Comparison of ENCODE assay signal across 8 cellular contexts in the genomic region with DNA sequence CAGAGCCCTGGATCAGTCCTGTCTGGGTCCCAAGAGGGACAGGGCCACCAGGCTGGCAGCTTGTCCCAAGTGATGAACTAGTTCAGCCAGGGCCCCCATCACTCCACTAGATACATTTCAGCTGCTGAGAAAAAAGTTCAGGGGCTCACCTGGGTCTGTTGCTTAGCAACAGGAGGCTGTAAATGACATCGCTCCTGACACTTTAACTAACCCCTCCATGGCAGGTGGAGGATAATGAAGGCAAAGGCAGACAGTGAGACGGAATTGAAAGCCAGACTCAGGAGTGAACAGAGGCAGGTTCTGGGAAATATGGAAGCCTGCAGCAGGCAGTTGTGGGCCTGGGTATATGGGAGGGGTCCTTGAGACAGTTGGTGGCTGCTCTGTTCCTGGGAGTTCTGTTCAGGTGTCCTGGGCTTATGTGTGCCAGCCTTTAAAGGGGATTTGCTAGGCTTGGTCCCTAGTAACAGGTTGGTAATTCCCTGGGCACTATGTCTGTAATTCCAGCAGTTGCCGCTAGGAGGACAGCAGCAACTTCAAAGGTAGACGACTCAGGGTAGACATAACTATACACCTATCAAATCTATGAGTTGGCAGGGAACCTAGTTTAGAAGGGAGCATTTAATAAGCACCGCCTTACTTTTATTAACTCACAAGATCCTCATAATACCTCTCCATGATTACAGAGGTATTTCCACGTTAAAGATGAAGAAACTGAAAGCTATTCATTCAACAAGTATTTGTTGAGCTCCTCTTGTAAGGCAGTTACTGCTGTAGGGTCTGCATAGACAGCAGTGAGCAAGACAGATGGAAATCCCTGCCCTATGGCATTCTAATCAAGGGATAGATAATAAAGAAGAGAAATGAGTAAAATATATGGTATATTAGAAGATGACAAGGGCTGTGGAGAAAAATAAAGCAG.
DNase-seq lines count a peak whose midpoint lies in the region; ATAC-seq, FAIRE-seq and TF ChIP-seq lines count a peak whose summit lies in the region.

No MANE protein-coding gene starts in this region.

- intact Hi-C loops in HepG2 (cut with micrococcal nuclease; ENCODE audit: unreplicated experiment) = no loop called here

- H3K4me3 Mint-ChIP-seq in activated naive CD8-positive, alpha-beta T cell treated with anti-CD3 and anti-CD28 coated beads for 36 hours = no peak overlapping the region

- H3K4me3 ChIP-seq in BE2C (ENCODE audit: low read depth, low read length) (no peak overlapping the region), HFF-Myc (replicated peaks; ENCODE audit: low read depth, low read length) (no peak overlapping the region), RWPE2 (ENCODE audit: severe bottlenecking) (no peak overlapping the region), HepG2 (replicated peaks in 1 of 3; ENCODE audit: insufficient read depth in 1 of 3, low read depth in 2 of 3, low read length in 3 of 3) (no peak overlapping the region)
- no peak overlapping the region for H3K4me3 ChIP-seq in effector memory CD4-positive, alpha-beta T cell (ENCODE audit: insufficient read depth, low read depth, low read length, poor library complexity, severe bottlenecking)

- CTCF ChIA-PET in HepG2 (lab: Yijun Ruan, JAX; ENCODE audit: low intra/inter-chr PET ratio, low total read pairs) = no interaction called here

- no peak for ATAC-seq in RWPE2 (ENCODE audit: low read depth)
- peak; percentile 93 for ATAC-seq in HepG2
- no peak for ATAC-seq in GM19452 (IDR thresholded peaks at IDR 0.05; ENCODE audit: unreplicated experiment)

- no peaks in the 10 kb centered on the region for H3K27me3 ChIP-seq in BE2C
- H3K27me3 ChIP-seq in RWPE2 (ENCODE audit: insufficient read depth, poor library complexity, severe bottlenecking) = peaks cover 31% of the 10 kb centered on the region
- H3K27me3 ChIP-seq in HepG2 (ENCODE audit: control insufficient read depth in 1 of 2, insufficient read depth in 2 of 2, low read length in 2 of 2) = peaks cover 0 to 6% of the 10 kb centered on the region in 2 experiments; a peak in 2 of 5 replicates
- H3K27me3 ChIP-seq in effector memory CD4-positive, alpha-beta T cell (replicated peaks; ENCODE audit: control insufficient read depth, insufficient read depth, low read length, poor library complexity, severe bottlenecking) = no peaks in the 10 kb centered on the region

- peaks cover 25% of the 10 kb centered on the region for H3K27me3 Mint-ChIP-seq in activated naive CD8-positive, alpha-beta T cell treated with anti-CD3 and anti-CD28 coated beads for 36 hours

- H3K27ac ChIP-seq in RWPE2 (ENCODE audit: poor library complexity, severe bottlenecking) (no peak overlapping the region), HepG2 (ENCODE audit: extremely low read length, insufficient read depth, low read length) (no peak overlapping the region)
- H3K27ac ChIP-seq in effector memory CD4-positive, alpha-beta T cell (ENCODE audit: insufficient read depth, low read length, poor library complexity, severe bottlenecking) = no peak overlapping the region

- in situ Hi-C loops in HepG2 (cut with HindIII; ENCODE audit: extremely low pct_ligation_motif_present, low pct_unique_long_range_greater_than_20kb) = no loop called here

- H3K9me3 ChIP-seq in BE2C (no peaks in the 10 kb centered on the region), RWPE2 (ENCODE audit: severe bottlenecking) (peaks cover 4% of the 10 kb centered on the region), HepG2 (ENCODE audit: low read length) (no peaks in the 10 kb centered on the region)
- H3K9me3 ChIP-seq in effector memory CD4-positive, alpha-beta T cell (ENCODE audit: control insufficient read depth, low read length) = no peaks in the 10 kb centered on the region

- H3K4me1 ChIP-seq in BE2C (no peaks in the 10 kb centered on the region), RWPE2 (ENCODE audit: insufficient read depth, poor library complexity, severe bottlenecking) (no peaks in the 10 kb centered on the region), HepG2 (ENCODE audit: insufficient read depth, low read length) (peaks cover 1% of the 10 kb centered on the region)
- H3K4me1 ChIP-seq in effector memory CD4-positive, alpha-beta T cell (ENCODE audit: control insufficient read depth, insufficient read depth, low read length, poor library complexity, severe bottlenecking) = no peaks in the 10 kb centered on the region

- H3K9me3 Mint-ChIP-seq in activated naive CD8-positive, alpha-beta T cell treated with anti-CD3 and anti-CD28 coated beads for 36 hours = no peaks in the 10 kb centered on the region

- no peak overlapping the region for H3K9ac ChIP-seq in HepG2 (ENCODE audit: insufficient read depth, low read depth, low read length)

- DNase-seq in BE2C (peak; percentile 62), HFF-Myc (ENCODE audit: extremely low read depth, low read depth) (peak; percentile 15), RWPE2 (ENCODE audit: low spot score) (no peak), HepG2 (ENCODE audit: low spot score) (peak; percentile 62)
- peak; percentile 27 for DNase-seq in activated naive CD8-positive, alpha-beta T cell treated with anti-CD3 and anti-CD28 coated beads for 36 hours
- DNase-seq in stimulated activated CD8-positive, alpha-beta memory T cell treated with anti-CD3 and anti-CD28 coated beads, Interleukin-4, amount 100 ng/mL, for 24 hours (ENCODE audit: low read depth) = peak; percentile 19
- DNase-seq in effector memory CD4-positive, alpha-beta T cell = no peak

- H3K4me2 ChIP-seq in HepG2 (ENCODE audit: low read depth, low read length) = no peak overlapping the region

- no peaks in the 10 kb centered on the region for H3K36me3 ChIP-seq in BE2C
- H3K36me3 ChIP-seq in RWPE2 (ENCODE audit: low read depth) = no peaks in the 10 kb centered on the region
- H3K36me3 ChIP-seq in HepG2 (replicated peaks in 1 of 2; ENCODE audit: control insufficient read depth in 1 of 2, insufficient read depth in 2 of 2, low read length in 2 of 2) = no peaks in the 10 kb centered on the region
- no peaks in the 10 kb centered on the region for H3K36me3 ChIP-seq in effector memory CD4-positive, alpha-beta T cell (ENCODE audit: control insufficient read depth, insufficient read depth, low read length)

- no peaks in the 10 kb centered on the region for H3K4me1 Mint-ChIP-seq in activated naive CD8-positive, alpha-beta T cell treated with anti-CD3 and anti-CD28 coated beads for 36 hours

- peak; percentile 98 for FAIRE-seq in HepG2 (lab: Jason Lieb, UNC)

- peak; percentile 30; the same call in 1 of the 2 replicates for TF ChIP-seq RAD21 in HepG2 (CRISPR knock-in tag; IDR thresholded peaks at IDR 0.05)

- no peaks in the 10 kb centered on the region for H3K36me3 Mint-ChIP-seq in activated naive CD8-positive, alpha-beta T cell treated with anti-CD3 and anti-CD28 coated beads for 36 hours

- TF ChIP-seq POLR2A in HepG2 (IDR thresholded peaks at IDR 0.05; ENCODE audit: insufficient read depth in 1 of 2, low read depth in 2 of 2, low read length in 2 of 2) = no peak

- POLR2A ChIA-PET in HepG2 (lab: Yijun Ruan, JAX) = no interaction called here

- no peaks in the 10 kb centered on the region for H4K20me1 ChIP-seq in HepG2 (ENCODE audit: insufficient read depth, low read length)

- TF ChIP-seq CTCF in BE2C (IDR thresholded peaks at IDR 0.05; ENCODE audit: low read depth, low read length) (peak; percentile 88), HFF-Myc (IDR thresholded peaks at IDR 0.05; ENCODE audit: low read depth, low read length, missing control alignments) (peak; percentile 86), RWPE2 (IDR thresholded peaks at IDR 0.05; ENCODE audit: poor library complexity, severe bottlenecking) (peak; percentile 71), HepG2 (CRISPR knock-in tag; IDR thresholded peaks at IDR 0.05) (peak; percentile 80)

- 12% methylated on average over 6 of the region's 6 CpGs for WGBS in HepG2 (ENCODE audit: low lambda C conversion rate)

- H3K27ac Mint-ChIP-seq in activated naive CD8-positive, alpha-beta T cell treated with anti-CD3 and anti-CD28 coated beads for 36 hours = no peak overlapping the region

- BruUV-seq in HepG2 (replicated peaks; lab: Mats Ljungman, UMichigan) = no TSS peak

- no peak for TF ChIP-seq EP300 in HepG2 (IDR thresholded peaks at IDR 0.05; ENCODE audit: low read depth in 2 of 2, low read length in 2 of 2)
- TF ChIP-seq EP300 in HepG2 (CRISPR knock-in tag; IDR thresholded peaks at IDR 0.05; ENCODE audit: borderline replicate concordance) = no peak

- no peak overlapping the region for H2AFZ ChIP-seq in HepG2 (ENCODE audit: low read length)

- H3K79me2 ChIP-seq in HepG2 (ENCODE audit: insufficient read depth, low read length) = no peaks in the 10 kb centered on the region

TF ChIP-seq in HepG2, 621 proteins besides CTCF, POLR2A, EP300 and RAD21 (continues in another document):
- TF ChIP-seq KDM4B (CRISPR knock-in tag; IDR thresholded peaks at IDR 0.05) (0 out of 2 replicates have a peak, but pooled peaks have one; percentile 29), NCOA2 (CRISPR knock-in tag; IDR thresholded peaks at IDR 0.05) (no peak), JUND (CRISPR knock-in tag; IDR thresholded peaks at IDR 0.05) (0 out of 2 replicates have a peak, but pooled peaks have one; percentile 20), NR2F6 (IDR thresholded peaks at IDR 0.05) (no peak), NR2F6 (CRISPR knock-in tag; IDR thresholded peaks at IDR 0.05) (0 out of 2 replicates have a peak, but pooled peaks have one; percentile 12), ZNF329 (CRISPR knock-in tag; IDR thresholded peaks at IDR 0.05; ENCODE audit: low read depth) (no peak), TEAD3 (CRISPR knock-in tag; optimal IDR thresholded peaks at IDR 0.05; ENCODE audit: borderline replicate concordance) (peak; percentile 52), ZNF7 (CRISPR knock-in tag; IDR thresholded peaks at IDR 0.05) (peak; percentile 33; the same call in 1 of the 2 replicates), ZKSCAN8 (CRISPR knock-in tag; IDR thresholded peaks at IDR 0.05; ENCODE audit: borderline replicate concordance) (no peak), RFX5 (IDR thresholded peaks at IDR 0.05; ENCODE audit: low read depth, low read length) (peak; percentile 90), ZNF713 (CRISPR knock-in tag; IDR thresholded peaks at IDR 0.05) (no peak), SNRNP70 (IDR thresholded peaks at IDR 0.05; ENCODE audit: low read depth, low read length) (no peak), XRCC5 (optimal IDR thresholded peaks at IDR 0.05; ENCODE audit: low read length) (peak; percentile 85), ZNF34 (CRISPR knock-in tag; IDR thresholded peaks at IDR 0.05; ENCODE audit: borderline replicate concordance) (no peak), FOSL2 (CRISPR knock-in tag; IDR thresholded peaks at IDR 0.05) (0 out of 2 replicates have a peak, but pooled peaks have one; percentile 11), RFX1 (IDR thresholded peaks at IDR 0.05) (peak; percentile 29; the same call in 1 of the 2 replicates), STAG1 (CRISPR knock-in tag; IDR thresholded peaks at IDR 0.05) (peak; percentile 72)
- TF ChIP-seq, protein P1, sequence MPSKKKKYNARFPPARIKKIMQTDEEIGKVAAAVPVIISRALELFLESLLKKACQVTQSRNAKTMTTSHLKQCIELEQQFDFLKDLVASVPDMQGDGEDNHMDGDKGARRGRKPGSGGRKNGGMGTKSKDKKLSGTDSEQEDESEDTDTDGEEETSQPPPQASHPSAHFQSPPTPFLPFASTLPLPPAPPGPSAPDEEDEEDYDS (CRISPR knock-in tag; IDR thresholded peaks at IDR 0.05) = 0 out of 2 replicates have a peak, but pooled peaks have one; percentile 8

Comparison
In these comparisons a context has a peak if more than half of its experiments do, and no peak if none do; other contexts are left out.
1. DNase-seq: peak in BE2C (single experiment), HFF-Myc (single experiment), activated naive CD8-positive, alpha-beta T cell treated with anti-CD3 and anti-CD28 coated beads for 36 hours (single experiment), HepG2 (single experiment) and stimulated activated CD8-positive, alpha-beta memory T cell treated with anti-CD3 and anti-CD28 coated beads, Interleukin-4, amount 100 ng/mL, for 24 hours (single experiment); none in RWPE2 (single experiment) and effector memory CD4-positive, alpha-beta T cell (0 of 3).
2. Peak in every context shown above with its lines, with median percentiles within 50 percentile points of each other: CTCF ChIP-seq.